36 cellular contexts compared by ENCODE assay signal in the genomic region with DNA sequence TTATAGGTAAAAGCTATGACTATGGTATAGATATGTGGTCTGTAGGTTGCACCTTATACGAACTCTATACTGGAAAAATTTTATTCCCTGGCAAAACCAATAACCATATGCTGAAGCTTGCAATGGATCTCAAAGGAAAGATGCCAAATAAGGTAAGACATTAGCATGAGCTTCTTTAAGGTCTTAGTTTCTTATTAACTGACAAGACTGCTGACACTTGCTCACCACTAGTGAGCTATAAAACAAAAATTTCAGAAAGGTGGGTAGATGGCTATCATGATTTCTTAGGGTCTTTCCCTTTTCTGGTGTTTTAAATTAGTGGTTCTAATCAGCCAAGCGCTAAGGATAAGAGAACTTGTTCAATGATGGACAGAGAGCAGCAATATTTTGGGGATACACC. TPM values are rescaled to one million over a fixed set of nuclear protein-coding genes. Genes with fewer than 3 reads are reported as not detected.
A peak's percentile ranks its signal among the peaks of the same experiment; 100 is the strongest.
DNase-seq lines count a peak whose midpoint lies in the region; ATAC-seq and TF ChIP-seq lines count a peak whose summit lies in the region.
"Had no signal": no experiment of that assay in that cellular context is flagged by ENCODE, and none has a peak within 500 bp of the region (broad histone marks: within the 10 kb centered on the region; RNA-seq: fewer than 3 reads in every experiment).

No MANE protein-coding gene starts in this region.

- peak overlapping the region; percentile 15 for H2BK5ac ChIP-seq in IMR-90 (ENCODE audit: low read depth, low read length, poor library complexity, severe bottlenecking)
- no peak overlapping the region for H2BK5ac ChIP-seq in mesendoderm (ENCODE audit: low read length)

- H3K9ac ChIP-seq in IMR-90 (ENCODE audit: low read depth, low read length) = no peak overlapping the region
- no peak overlapping the region for H3K9ac ChIP-seq in mammary epithelial cell (ENCODE audit: insufficient read depth, low read length)
- no peak overlapping the region for H3K9ac ChIP-seq in mesendoderm (ENCODE audit: low read length)

- dilution Hi-C loops in IMR-90 (cut with HindIII; ENCODE audit: low sequenced_read_pairs, unreplicated experiment) = no loop called here
- dilution Hi-C loops in mammary epithelial cell (cut with HindIII; ENCODE audit: low sequenced_read_pairs) = loop anchor here (5.0 kb wide), 1 partner anchor 60 kb away; no protein-coding TSS in a partner anchor

- H3K14ac ChIP-seq in IMR-90 (replicated peaks; ENCODE audit: low read depth, low read length) = no peak overlapping the region

- H2AFZ ChIP-seq in IMR-90 (replicated peaks; ENCODE audit: low read length, poor library complexity) = no peak overlapping the region
- H2AFZ ChIP-seq in mammary epithelial cell (ENCODE audit: low read depth, low read length) = no peak overlapping the region
- H2AFZ ChIP-seq: GM23338 had no signal

- peaks cover 67% of the 10 kb centered on the region for H3K36me3 Mint-ChIP-seq in activated CD4-positive, alpha-beta T cell treated with anti-CD3 and anti-CD28 coated beads for 36 hours (ENCODE audit: low read depth)
- H3K36me3 Mint-ChIP-seq in activated naive CD8-positive, alpha-beta T cell treated with anti-CD3 and anti-CD28 coated beads, Interleukin-2, amount 10 ng/mL, durations not matched to agents 7 days and 5 days = peaks cover 35% of the 10 kb centered on the region
- peaks cover 56% of the 10 kb centered on the region for H3K36me3 Mint-ChIP-seq in nephron progenitor cell (ENCODE audit: low read depth)

- intact Hi-C loops in activated CD4-positive, alpha-beta T cell treated with anti-CD3 and anti-CD28 coated beads for 36 hours (cut with DNase I, micrococcal nuclease) = loop anchor here in 1 of 2 experiments (5.0 kb wide), 1 partner anchor 210 kb away; a partner anchor contains a TSS
- intact Hi-C loops in IMR-90 (cut with micrococcal nuclease) (loop anchor here (5.0 kb wide), 1 partner anchor 80 kb away; a partner anchor contains a TSS), mammary epithelial cell (cut with micrococcal nuclease) (no loop called here)

- H3K79me1 ChIP-seq in IMR-90 (ENCODE audit: low read depth in 1 of 2, low read length in 2 of 2) = peaks cover 10 to 22% of the 10 kb centered on the region in 2 experiments
- H3K79me1 ChIP-seq in mesendoderm (ENCODE audit: low read length) = no peaks in the 10 kb centered on the region

- TF ChIP-seq CTCF in IMR-90 (conservative IDR thresholded peaks at IDR 0.05; ENCODE audit: low read depth, low read length) (no peak), nephron progenitor cell (IDR thresholded peaks at IDR 0.05) (no peak), mammary epithelial cell (conservative IDR thresholded peaks at IDR 0.05 in 1 of 2, IDR thresholded peaks at IDR 0.05 in 1 of 2; ENCODE audit: extremely low read depth in 1 of 2, insufficient read depth in 1 of 2, low read depth in 1 of 2, low read length in 2 of 2) (no peak)

- no peaks in the 10 kb centered on the region for H3K27me3 Mint-ChIP-seq in activated CD4-positive, alpha-beta T cell treated with anti-CD3 and anti-CD28 coated beads for 36 hours
- no peaks in the 10 kb centered on the region for H3K27me3 Mint-ChIP-seq in activated naive CD8-positive, alpha-beta T cell treated with anti-CD3 and anti-CD28 coated beads, Interleukin-2, amount 10 ng/mL, durations not matched to agents 7 days and 5 days
- H3K27me3 Mint-ChIP-seq in nephron progenitor cell (ENCODE audit: low read depth, poor library complexity) = peaks cover 3% of the 10 kb centered on the region
- H3K27me3 Mint-ChIP-seq: activated CD4-positive, alpha-beta T cell treated with anti-CD3 and anti-CD28 coated beads, Interleukin-2, amount 10 ng/mL, durations not matched to agents 7 days and 5 days; CD4-positive, alpha-beta memory T cell; central memory CD8-positive, alpha-beta T cell; naive B cell; stimulated activated naive B cell treated with anti-CD40 and anti-IgM and Interleukin-4, amounts not matched to agents 10 μg/mL and 1 μg/mL and 100 μg/mL, for 72 hours had no signal

- in situ Hi-C loops in IMR-90 (cut with MboI; ENCODE audit: low sequenced_read_pairs) = loop anchor here (5.0 to 10.0 kb wide), 2 partner anchors 100 to 878 kb away; no protein-coding TSS in a partner anchor
- in situ Hi-C loops in mammary epithelial cell (cut with MboI; ENCODE audit: low sequenced_read_pairs in 2 of 2) = loop anchor here (5.0 to 10.0 kb wide), 2 partner anchors 88 to 95 kb away; no protein-coding TSS in a partner anchor

- no peak overlapping the region for H3K23ac ChIP-seq in IMR-90 (ENCODE audit: low read depth, low read length)
- H3K23ac ChIP-seq in mesendoderm (ENCODE audit: low read length) = no peak overlapping the region

- H3K4me3 Mint-ChIP-seq in activated CD4-positive, alpha-beta T cell treated with anti-CD3 and anti-CD28 coated beads for 36 hours = no peak overlapping the region
- H3K4me3 Mint-ChIP-seq in activated naive CD8-positive, alpha-beta T cell treated with anti-CD3 and anti-CD28 coated beads, Interleukin-2, amount 10 ng/mL, durations not matched to agents 7 days and 5 days = no peak overlapping the region
- no peak overlapping the region for H3K4me3 Mint-ChIP-seq in nephron progenitor cell
- H3K4me3 Mint-ChIP-seq: activated CD4-positive, alpha-beta T cell treated with anti-CD3 and anti-CD28 coated beads, Interleukin-2, amount 10 ng/mL, durations not matched to agents 7 days and 5 days; CD4-positive, alpha-beta memory T cell; central memory CD8-positive, alpha-beta T cell; endodermal cell; GM23338; naive B cell; stimulated activated naive B cell treated with anti-CD40 and anti-IgM and Interleukin-4, amounts not matched to agents 10 μg/mL and 1 μg/mL and 100 μg/mL, for 72 hours had no signal

- H3K79me2 ChIP-seq in mammary epithelial cell (ENCODE audit: insufficient read depth, low read length) (peaks cover 8% of the 10 kb centered on the region), mesendoderm (ENCODE audit: control insufficient read depth, insufficient read depth, low read length) (no peaks in the 10 kb centered on the region)

- POLR2A ChIA-PET in activated CD4-positive, alpha-beta T cell treated with anti-CD3 and anti-CD28 coated beads for 36 hours (lab: Charles Lee) = no interaction called here
- POLR2A ChIA-PET in IMR-90 (lab: Charles Lee; ENCODE audit: unreplicated experiment) = no interaction called here
- POLR2A ChIA-PET in activated naive CD8-positive, alpha-beta T cell treated with anti-CD3 and anti-CD28 coated beads, Interleukin-2, amount 10 ng/mL, durations not matched to agents 7 days and 5 days (lab: Charles Lee) = interaction anchor here (1.5 kb wide), 1 partner anchor 79 kb away, joined by 3 read pairs; no protein-coding TSS in a partner anchor

- WGBS in IMR-90 (ENCODE audit: extremely low coverage in 2 of 2, insufficient read length in 1 of 2), 2 experiments = no CpG with 5 or more reads among the region's 2 CpGs
- WGBS in mammary epithelial cell (ENCODE audit: low coverage, missing lambda C conversion rate) = 100% methylated on average over 2 of the region's 2 CpGs
- WGBS in mesendoderm (ENCODE audit: extremely low coverage, insufficient coverage, low lambda C conversion rate) = no CpG with 5 or more reads among the region's 2 CpGs

- H4K8ac ChIP-seq in IMR-90 (ENCODE audit: low read depth in 2 of 2, low read length in 2 of 2) (no peak overlapping the region), mesendoderm (ENCODE audit: low read depth, low read length) (no peak overlapping the region)

- H3K4me1 ChIP-seq in IMR-90 (ENCODE audit: control insufficient read depth, insufficient read depth, low read length) (peaks cover 8% of the 10 kb centered on the region), mammary epithelial cell (ENCODE audit: insufficient read depth, low read length) (peaks cover 39% of the 10 kb centered on the region), mesendoderm (ENCODE audit: control insufficient read depth, low read depth, low read length) (no peaks in the 10 kb centered on the region)
- H3K4me1 ChIP-seq: Peyer's patch, upper lobe of left lung had no signal

- peaks cover 40% of the 10 kb centered on the region for H3K4me1 Mint-ChIP-seq in activated CD4-positive, alpha-beta T cell treated with anti-CD3 and anti-CD28 coated beads for 36 hours
- peaks cover 28% of the 10 kb centered on the region for H3K4me1 Mint-ChIP-seq in activated naive CD8-positive, alpha-beta T cell treated with anti-CD3 and anti-CD28 coated beads, Interleukin-2, amount 10 ng/mL, durations not matched to agents 7 days and 5 days
- H3K4me1 Mint-ChIP-seq in nephron progenitor cell = no peaks in the 10 kb centered on the region
- H3K4me1 Mint-ChIP-seq: naive B cell had no signal

- H3K4ac ChIP-seq in IMR-90 (ENCODE audit: low read depth, low read length) (no peak overlapping the region), mesendoderm (ENCODE audit: low read depth, low read length) (no peak overlapping the region)

- H3K4me3 ChIP-seq in IMR-90 (ENCODE audit: insufficient read depth, low read depth, low read length) = no peak overlapping the region
- no peak overlapping the region for H3K4me3 ChIP-seq in mammary epithelial cell (replicated peaks in 1 of 3; ENCODE audit: insufficient read depth in 1 of 3, low read depth in 2 of 3, low read length in 3 of 3)
- no peak overlapping the region for H3K4me3 ChIP-seq in mesendoderm (ENCODE audit: low read length)
- H3K4me3 ChIP-seq: GM23338, Peyer's patch, skin epidermis, suprapubic skin, upper lobe of left lung had no signal

- TF ChIP-seq RAD21 in IMR-90 (IDR thresholded peaks at IDR 0.05; ENCODE audit: low read length) = no peak

- no peak overlapping the region for H2AK9ac ChIP-seq in IMR-90 (replicated peaks; ENCODE audit: low read depth, low read length, poor library complexity)

- no peak overlapping the region for H2BK20ac ChIP-seq in IMR-90 (ENCODE audit: low read depth, low read length)

- H3K4me2 ChIP-seq in IMR-90 (ENCODE audit: low read depth, low read length) = no peak overlapping the region
- no peak overlapping the region for H3K4me2 ChIP-seq in mammary epithelial cell (ENCODE audit: insufficient read depth, low read depth, low read length)
- H3K4me2 ChIP-seq in mesendoderm (ENCODE audit: low read length) = no peak overlapping the region
- H3K4me2 ChIP-seq: GM23338 had no signal

- no peak for DNase-seq in activated CD4-positive, alpha-beta T cell treated with anti-CD3 and anti-CD28 coated beads for 36 hours
- DNase-seq in activated CD4-positive, alpha-beta T cell treated with anti-CD3 and anti-CD28 coated beads for 48 hours = no peak
- DNase-seq in IMR-90 = no peak
- no peak for DNase-seq in activated naive CD8-positive, alpha-beta T cell treated with anti-CD3 and anti-CD28 coated beads, Interleukin-2, amount 10 ng/mL, durations not matched to agents 7 days and 5 days
- no peak for DNase-seq in nephron progenitor cell
- DNase-seq in mammary epithelial cell = no peak
- no peak for DNase-seq in mesendoderm
- no peak for DNase-seq in NCI-H2081 treated with DMSO at 0.1 percent for 48 hours (lab: John Stamatoyannopoulos, UW)
- DNase-seq: activated CD4-positive, alpha-beta T cell treated with anti-CD3 and anti-CD28 coated beads, Interleukin-2, amount 10 ng/mL, durations not matched to agents 7 days and 5 days; activated effector memory CD4-positive, alpha-beta T cell treated with anti-CD3 and anti-CD28 coated beads, Interleukin-2, amount 50 U/mL, for 16 hours; CD4-positive, alpha-beta memory T cell; dermis blood vessel endothelial cell; EL; endodermal cell; head of caudate nucleus; islet precursor cell; midbrain; naive B cell; NCI-H1436; NCI-H2107; NCI-H446; NCI-H748 treated with DMSO at 0.1 percent for 48 hours; Peyer's patch; retina; SIG-M5; stimulated activated naive B cell treated with anti-CD40 and anti-IgM and Interleukin-4, amounts not matched to agents 10 μg/mL and 1 μg/mL and 100 μg/mL, for 72 hours; upper lobe of left lung had no signal

- H3K9me3 ChIP-seq in IMR-90 (ENCODE audit: control insufficient read depth, insufficient read depth, low read length) = no peaks in the 10 kb centered on the region
- H3K9me3 ChIP-seq in mammary epithelial cell (replicated peaks; ENCODE audit: insufficient read depth, low read length) = no peaks in the 10 kb centered on the region
- H3K9me3 ChIP-seq: Peyer's patch, suprapubic skin, upper lobe of left lung had no signal

- CTCF ChIA-PET in activated CD4-positive, alpha-beta T cell treated with anti-CD3 and anti-CD28 coated beads for 36 hours (lab: Charles Lee) = interaction anchor here (0.6 to 1.6 kb wide), 5 partner anchors 12 to 153 kb away, joined by 3 to 7 read pairs (median 4); no protein-coding TSS in a partner anchor
- CTCF ChIA-PET in IMR-90 (lab: Yijun Ruan, JAX) (interaction anchor here (0.9 kb wide), 1 partner anchor 77 kb away, joined by 3 read pairs; no protein-coding TSS in a partner anchor), mammary epithelial cell (lab: Charles Lee; ENCODE audit: low non-redundant PET) (no interaction called here)

- H3K9me3 Mint-ChIP-seq in activated CD4-positive, alpha-beta T cell treated with anti-CD3 and anti-CD28 coated beads for 36 hours (ENCODE audit: low read depth) = no peaks in the 10 kb centered on the region
- no peaks in the 10 kb centered on the region for H3K9me3 Mint-ChIP-seq in activated naive CD8-positive, alpha-beta T cell treated with anti-CD3 and anti-CD28 coated beads, Interleukin-2, amount 10 ng/mL, durations not matched to agents 7 days and 5 days
- H3K9me3 Mint-ChIP-seq in nephron progenitor cell = no peaks in the 10 kb centered on the region
- H3K9me3 Mint-ChIP-seq: activated CD4-positive, alpha-beta T cell treated with anti-CD3 and anti-CD28 coated beads, Interleukin-2, amount 10 ng/mL, durations not matched to agents 7 days and 5 days; CD4-positive, alpha-beta memory T cell; central memory CD8-positive, alpha-beta T cell; endodermal cell; GM23338; naive B cell; stimulated activated naive B cell treated with anti-CD40 and anti-IgM and Interleukin-4, amounts not matched to agents 10 μg/mL and 1 μg/mL and 100 μg/mL, for 72 hours had no signal

- H4K20me1 ChIP-seq in IMR-90 (ENCODE audit: insufficient read depth, low read length) = no peaks in the 10 kb centered on the region; the same call in 1 of the 2 replicates
- H4K20me1 ChIP-seq in mammary epithelial cell (ENCODE audit: insufficient read depth, low read length) = no peaks in the 10 kb centered on the region

- H3K27me3 ChIP-seq in IMR-90 (ENCODE audit: control insufficient read depth, insufficient read depth, low read length) (no peaks in the 10 kb centered on the region), mammary epithelial cell (ENCODE audit: insufficient read depth, low read length) (no peaks in the 10 kb centered on the region), mesendoderm (ENCODE audit: insufficient read depth, low read length, poor library complexity) (no peaks in the 10 kb centered on the region)
- H3K27me3 ChIP-seq: Peyer's patch, suprapubic skin, upper lobe of left lung had no signal

- H3K56ac ChIP-seq in IMR-90 (ENCODE audit: extremely low read depth, insufficient read depth, low read length) (no peak overlapping the region), mesendoderm (ENCODE audit: low read length) (no peak overlapping the region)

- H4K91ac ChIP-seq in IMR-90 (ENCODE audit: insufficient read depth, low read depth, low read length) = no peak overlapping the region

- H3K18ac ChIP-seq in IMR-90 (ENCODE audit: low read depth, low read length) (no peak overlapping the region), mesendoderm (ENCODE audit: low read length) (no peak overlapping the region)

- no peak for ATAC-seq in activated CD4-positive, alpha-beta T cell treated with anti-CD3 and anti-CD28 coated beads for 36 hours
- no peak for ATAC-seq in IMR-90 (ENCODE audit: low read depth)
- ATAC-seq in activated naive CD8-positive, alpha-beta T cell treated with anti-CD3 and anti-CD28 coated beads, Interleukin-2, amount 10 ng/mL, durations not matched to agents 7 days and 5 days (ENCODE audit: low read depth) = no peak
- ATAC-seq: GM23338; stimulated activated naive B cell treated with anti-CD40 and anti-IgM and Interleukin-4, amounts not matched to agents 10 μg/mL and 1 μg/mL and 100 μg/mL, for 72 hours had no signal

- no TSS peak for BruUV-seq in IMR-90 (replicated peaks; lab: Mats Ljungman, UMichigan)
- BruUV-seq in mammary epithelial cell (replicated peaks; lab: Mats Ljungman, UMichigan) = no TSS peak

- H3K9me1 ChIP-seq in IMR-90 (ENCODE audit: insufficient read depth, low read length) = peaks cover 3% of the 10 kb centered on the region; the same call in 1 of the 2 replicates

- H2BK15ac ChIP-seq in IMR-90 (ENCODE audit: low read depth, low read length) = no peak overlapping the region
- H2BK15ac ChIP-seq in mesendoderm (replicated peaks; ENCODE audit: low read depth) = no peak overlapping the region

- H2BK120ac ChIP-seq in IMR-90 (ENCODE audit: low read depth, low read length) (no peak overlapping the region), mesendoderm (ENCODE audit: low read depth, low read length) (no peak overlapping the region)

- no peak overlapping the region for H2AK5ac ChIP-seq in IMR-90 (ENCODE audit: low read depth, low read length)
- H2AK5ac ChIP-seq in mesendoderm (ENCODE audit: low read length) = no peak overlapping the region

- no peak overlapping the region for H3K27ac ChIP-seq in IMR-90 (ENCODE audit: insufficient read depth, low read length)
- no peak overlapping the region for H3K27ac ChIP-seq in mammary epithelial cell (ENCODE audit: insufficient read depth, low read depth, low read length)
- H3K27ac ChIP-seq in mesendoderm (ENCODE audit: low read depth, low read length) = no peak overlapping the region
- H3K27ac ChIP-seq: Peyer's patch, skin epidermis, suprapubic skin, upper lobe of left lung had no signal

- peak overlapping the region; percentile 48 for H3K27ac Mint-ChIP-seq in activated CD4-positive, alpha-beta T cell treated with anti-CD3 and anti-CD28 coated beads for 36 hours
- H3K27ac Mint-ChIP-seq in activated naive CD8-positive, alpha-beta T cell treated with anti-CD3 and anti-CD28 coated beads, Interleukin-2, amount 10 ng/mL, durations not matched to agents 7 days and 5 days = peak overlapping the region; percentile 42
- peak overlapping the region; percentile 4 for H3K27ac Mint-ChIP-seq in nephron progenitor cell
- H3K27ac Mint-ChIP-seq: activated CD4-positive, alpha-beta T cell treated with anti-CD3 and anti-CD28 coated beads, Interleukin-2, amount 10 ng/mL, durations not matched to agents 7 days and 5 days; endodermal cell; GM23338; stimulated activated naive B cell treated with anti-CD40 and anti-IgM and Interleukin-4, amounts not matched to agents 10 μg/mL and 1 μg/mL and 100 μg/mL, for 72 hours had no signal

- H3K36me3 ChIP-seq in IMR-90 (ENCODE audit: control insufficient read depth, insufficient read depth, low read length) (peaks cover 24% of the 10 kb centered on the region), mammary epithelial cell (ENCODE audit: insufficient read depth, low read length) (peaks cover 43% of the 10 kb centered on the region), mesendoderm (ENCODE audit: control insufficient read depth, insufficient read depth, low read length) (peaks cover 7% of the 10 kb centered on the region)

- no peak overlapping the region for H4K5ac ChIP-seq in IMR-90 (ENCODE audit: low read depth, low read length)
- H4K5ac ChIP-seq in mesendoderm (ENCODE audit: low read length) = no peak overlapping the region

- TF ChIP-seq POLR2A in IMR-90 (IDR thresholded peaks at IDR 0.05; ENCODE audit: low read depth, low read length) = no peak

RNA-seq across cellular contexts. Expression of a gene that starts 21.9 kb away (rescaled TPM):
- total RNA-seq in activated CD4-positive, alpha-beta T cell treated with anti-CD3 and anti-CD28 coated beads for 36 hours = not detected
- total RNA-seq in IMR-90 (2012; rRNA removed) (not detected in 2 replicates), mammary epithelial cell (not detected)
- polyA plus RNA-seq in IMR-90 (2012; rRNA removed) (not detected in 2 replicates), mammary epithelial cell (not detected)
- polyA plus RNA-seq in IMR-90 (2012; cell fraction: cytosol; rRNA removed) = not detected in 2 replicates
- not detected in 2 replicates for polyA plus RNA-seq in IMR-90 (2012; cell fraction: nucleus; rRNA removed; ENCODE audit: low replicate concordance)
- total RNA-seq in activated naive CD8-positive, alpha-beta T cell treated with anti-CD3 and anti-CD28 coated beads, Interleukin-2, amount 10 ng/mL, durations not matched to agents 7 days and 5 days = not detected
- polyA minus RNA-seq in mammary epithelial cell = not detected
- polyA plus RNA-seq in mesendoderm (2013, experiment 1 of 2) = 0.03 TPM
- polyA plus RNA-seq in mesendoderm (2013, experiment 2 of 2) = 0.03 TPM
- total RNA-seq: activated CD4-positive, alpha-beta T cell treated with anti-CD3 and anti-CD28 coated beads, Interleukin-2, amount 10 ng/mL, durations not matched to agents 7 days and 5 days; CD4-positive, alpha-beta memory T cell; dermis blood vessel endothelial cell; endodermal cell; fibroblast of villous mesenchyme; GM23338; LHCN-M2; liver; omental fat pad; Peyer's patch; suprapubic skin; upper lobe of left lung had no signal
- polyA plus RNA-seq: CD4-positive, alpha-beta memory T cell; esophagus; GM23338; liver had no signal
